Comparison of ENCODE assay signal across 9 cellular contexts in genomic region chr14:51219473-51220448, GRCh38. TPM values are rescaled to one million over a fixed set of nuclear protein-coding genes. Genes with fewer than 3 reads are reported as not detected.
A peak's percentile ranks its signal among the peaks of the same experiment; 100 is the strongest.
DNase-seq lines count a peak whose midpoint lies in the region; ATAC-seq, FAIRE-seq and TF ChIP-seq lines count a peak whose summit lies in the region.
"Had no signal": no experiment of that assay in that cellular context is flagged by ENCODE, and none has a peak within 500 bp of the region (broad histone marks: within the 10 kb centered on the region; RNA-seq: fewer than 3 reads in every experiment).

No MANE protein-coding gene starts in this region.

- peak; percentile 85 for TF ChIP-seq CTCF in D721Med (IDR thresholded peaks at IDR 0.05; ENCODE audit: insufficient read depth, missing control alignments)
- peak; percentile 50 for TF ChIP-seq CTCF in LNCaP clone FGC (IDR thresholded peaks at IDR 0.05; ENCODE audit: control insufficient read depth, extremely low read depth, insufficient read depth)
- TF ChIP-seq CTCF in WTC11 (IDR thresholded peaks at IDR 0.05), result peak; percentile 29; the same call in 1 of the 2 replicates

- CTCF ChIA-PET in WTC11 (lab: Charles Lee), result interaction anchor here (0.6 to 0.7 kb wide), 2 partner anchors 126 to 180 kb away, joined by 3 read pairs; no protein-coding TSS in a partner anchor

- intact Hi-C loops in activated T-helper 2 cell treated with anti-CD3 and anti-CD28 coated beads, Interferon-gamma antibody, Interleukin-2, Interleukin-4, amounts not matched to agents 10 μg/mL and 5 μg/mL and 100 μg/mL, durations not matched to agents 14 hours and 24 hours and 36 hours (cut with micrococcal nuclease), result no loop called here

- H3K9me3 Mint-ChIP-seq in WTC11, result peaks cover 30% of the 10 kb centered on the region
- no peaks in the 10 kb centered on the region for H3K9me3 Mint-ChIP-seq in activated T-helper 2 cell treated with anti-CD3 and anti-CD28 coated beads, Interferon-gamma antibody, Interleukin-2, Interleukin-4, amounts not matched to agents 10 μg/mL and 5 μg/mL and 100 μg/mL, durations not matched to agents 14 hours and 24 hours and 36 hours

- no peak overlapping the region for H3K4me3 ChIP-seq in LNCaP clone FGC (ENCODE audit: low read depth, low read length)

- H3K4me1 Mint-ChIP-seq in WTC11, result no peaks in the 10 kb centered on the region
- no peaks in the 10 kb centered on the region for H3K4me1 Mint-ChIP-seq in activated T-helper 2 cell treated with anti-CD3 and anti-CD28 coated beads, Interferon-gamma antibody, Interleukin-2, Interleukin-4, amounts not matched to agents 10 μg/mL and 5 μg/mL and 100 μg/mL, durations not matched to agents 14 hours and 24 hours and 36 hours (ENCODE audit: low read depth)
- H3K4me1 Mint-ChIP-seq: naive B cell had no signal

- H3K27ac Mint-ChIP-seq in WTC11, result no peak overlapping the region
- no peak overlapping the region for H3K27ac Mint-ChIP-seq in activated T-helper 2 cell treated with anti-CD3 and anti-CD28 coated beads, Interferon-gamma antibody, Interleukin-2, Interleukin-4, amounts not matched to agents 10 μg/mL and 5 μg/mL and 100 μg/mL, durations not matched to agents 14 hours and 24 hours and 36 hours
- H3K27ac Mint-ChIP-seq: naive B cell had no signal

- DNase-seq in D721Med (ENCODE audit: insufficient read length, low spot score) (no peak), LNCaP clone FGC (ENCODE audit: low read depth) (no peak), WTC11 (ENCODE audit: low spot score) (no peak), left kidney (ENCODE audit: low read depth, low spot score) (peak; percentile 61), 8988T (no peak)
- DNase-seq in activated effector memory CD4-positive, alpha-beta T cell treated with Interleukin-2 at 50 U/mL for 16 hours, result no peak
- no peak for DNase-seq in activated T-helper 2 cell treated with anti-CD3 and anti-CD28 coated beads, Interferon-gamma antibody, Interleukin-2, Interleukin-4, amounts not matched to agents 10 μg/mL and 5 μg/mL and 100 μg/mL, durations not matched to agents 14 hours and 24 hours and 36 hours (ENCODE audit: low spot score)
- DNase-seq: naive B cell had no signal

- peak; percentile 92 for FAIRE-seq in D721Med (lab: Jason Lieb, UNC)

- H3K4me3 Mint-ChIP-seq in WTC11, result no peak overlapping the region
- no peak overlapping the region for H3K4me3 Mint-ChIP-seq in activated T-helper 2 cell treated with anti-CD3 and anti-CD28 coated beads, Interferon-gamma antibody, Interleukin-2, Interleukin-4, amounts not matched to agents 10 μg/mL and 5 μg/mL and 100 μg/mL, durations not matched to agents 14 hours and 24 hours and 36 hours (ENCODE audit: low read depth)
- H3K4me3 Mint-ChIP-seq: naive B cell had no signal

- ATAC-seq in WTC11, result no peak
- no peak for ATAC-seq in GM19455 (IDR thresholded peaks at IDR 0.05; ENCODE audit: unreplicated experiment)

- H3K27me3 Mint-ChIP-seq in WTC11 (ENCODE audit: low read depth), result no peaks in the 10 kb centered on the region
- H3K27me3 Mint-ChIP-seq in activated T-helper 2 cell treated with anti-CD3 and anti-CD28 coated beads, Interferon-gamma antibody, Interleukin-2, Interleukin-4, amounts not matched to agents 10 μg/mL and 5 μg/mL and 100 μg/mL, durations not matched to agents 14 hours and 24 hours and 36 hours (ENCODE audit: low read depth), result peaks cover 7% of the 10 kb centered on the region
- H3K27me3 Mint-ChIP-seq: naive B cell had no signal

- H3K36me3 Mint-ChIP-seq in WTC11, result peaks cover 27% of the 10 kb centered on the region
- no peaks in the 10 kb centered on the region for H3K36me3 Mint-ChIP-seq in activated T-helper 2 cell treated with anti-CD3 and anti-CD28 coated beads, Interferon-gamma antibody, Interleukin-2, Interleukin-4, amounts not matched to agents 10 μg/mL and 5 μg/mL and 100 μg/mL, durations not matched to agents 14 hours and 24 hours and 36 hours (ENCODE audit: low read depth)

- POLR2A ChIA-PET in WTC11 (lab: Charles Lee), result no interaction called here

TF ChIP-seq in WTC11, 78 proteins besides CTCF, POLR2A, EP300 and RAD21 (continues in another document):
- no peak for TF ChIP-seq HMGA2 (CRISPR knock-in tag; IDR thresholded peaks at IDR 0.05)
- no peak for TF ChIP-seq ZNF138 (CRISPR knock-in tag; conservative IDR thresholded peaks at IDR 0.05)
- TF ChIP-seq ZNF396 (CRISPR knock-in tag; IDR thresholded peaks at IDR 0.05; ENCODE audit: borderline replicate concordance), result no peak
- TF ChIP-seq, protein P1, sequence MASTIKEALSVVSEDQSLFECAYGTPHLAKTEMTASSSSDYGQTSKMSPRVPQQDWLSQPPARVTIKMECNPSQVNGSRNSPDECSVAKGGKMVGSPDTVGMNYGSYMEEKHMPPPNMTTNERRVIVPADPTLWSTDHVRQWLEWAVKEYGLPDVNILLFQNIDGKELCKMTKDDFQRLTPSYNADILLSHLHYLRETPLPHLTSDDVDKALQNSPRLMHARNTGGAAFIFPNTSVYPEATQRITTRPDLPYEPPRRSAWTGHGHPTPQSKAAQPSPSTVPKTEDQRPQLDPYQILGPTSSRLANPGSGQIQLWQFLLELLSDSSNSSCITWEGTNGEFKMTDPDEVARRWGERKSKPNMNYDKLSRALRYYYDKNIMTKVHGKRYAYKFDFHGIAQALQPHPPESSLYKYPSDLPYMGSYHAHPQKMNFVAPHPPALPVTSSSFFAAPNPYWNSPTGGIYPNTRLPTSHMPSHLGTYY (CRISPR knock-in tag; IDR thresholded peaks at IDR 0.05), result no peak
- no peak for TF ChIP-seq ARID4B (CRISPR knock-in tag; IDR thresholded peaks at IDR 0.05; ENCODE audit: borderline replicate concordance)
- TF ChIP-seq TCF7 (CRISPR knock-in tag; IDR thresholded peaks at IDR 0.05; ENCODE audit: low read depth), result no peak
- TF ChIP-seq EMX1 (CRISPR knock-in tag; IDR thresholded peaks at IDR 0.05), result no peak
- no peak for TF ChIP-seq SMAD3 (CRISPR knock-in tag; IDR thresholded peaks at IDR 0.05; ENCODE audit: borderline replicate concordance)
- TF ChIP-seq ZMAT4 (CRISPR knock-in tag; IDR thresholded peaks at IDR 0.05), result no peak
- TF ChIP-seq PRRX2 (CRISPR knock-in tag; IDR thresholded peaks at IDR 0.05), result no peak
- TF ChIP-seq, protein P2, sequence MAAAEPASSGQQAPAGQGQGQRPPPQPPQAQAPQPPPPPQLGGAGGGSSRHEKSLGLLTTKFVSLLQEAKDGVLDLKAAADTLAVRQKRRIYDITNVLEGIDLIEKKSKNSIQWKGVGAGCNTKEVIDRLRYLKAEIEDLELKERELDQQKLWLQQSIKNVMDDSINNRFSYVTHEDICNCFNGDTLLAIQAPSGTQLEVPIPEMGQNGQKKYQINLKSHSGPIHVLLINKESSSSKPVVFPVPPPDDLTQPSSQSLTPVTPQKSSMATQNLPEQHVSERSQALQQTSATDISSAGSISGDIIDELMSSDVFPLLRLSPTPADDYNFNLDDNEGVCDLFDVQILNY (CRISPR knock-in tag; IDR thresholded peaks at IDR 0.05), result no peak
- TF ChIP-seq FOXK1 (CRISPR knock-in tag; IDR thresholded peaks at IDR 0.05), result no peak
- TF ChIP-seq TEAD1 (CRISPR knock-in tag; IDR thresholded peaks at IDR 0.05), result no peak
- TF ChIP-seq, protein P3, sequence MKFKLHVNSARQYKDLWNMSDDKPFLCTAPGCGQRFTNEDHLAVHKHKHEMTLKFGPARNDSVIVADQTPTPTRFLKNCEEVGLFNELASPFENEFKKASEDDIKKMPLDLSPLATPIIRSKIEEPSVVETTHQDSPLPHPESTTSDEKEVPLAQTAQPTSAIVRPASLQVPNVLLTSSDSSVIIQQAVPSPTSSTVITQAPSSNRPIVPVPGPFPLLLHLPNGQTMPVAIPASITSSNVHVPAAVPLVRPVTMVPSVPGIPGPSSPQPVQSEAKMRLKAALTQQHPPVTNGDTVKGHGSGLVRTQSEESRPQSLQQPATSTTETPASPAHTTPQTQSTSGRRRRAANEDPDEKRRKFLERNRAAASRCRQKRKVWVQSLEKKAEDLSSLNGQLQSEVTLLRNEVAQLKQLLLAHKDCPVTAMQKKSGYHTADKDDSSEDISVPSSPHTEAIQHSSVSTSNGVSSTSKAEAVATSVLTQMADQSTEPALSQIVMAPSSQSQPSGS (CRISPR knock-in tag; IDR thresholded peaks at IDR 0.05; ENCODE audit: borderline replicate concordance, low read depth), result no peak

RNA-seq across cellular contexts. Expression of gene TMX1, which starts 20.3 kb away (rescaled TPM):
- total RNA-seq in WTC11 (2021), result 40.9 to 43.2 TPM (median 42.6 TPM) in 3 replicates
- total RNA-seq in activated T-helper 2 cell treated with anti-CD3 and anti-CD28 coated beads, Interferon-gamma antibody, Interleukin-2, Interleukin-4, amounts not matched to agents 10 μg/mL and 5 μg/mL and 100 μg/mL, durations not matched to agents 14 hours and 24 hours and 36 hours, result 55.1 and 55.2 TPM in 2 replicates

Comparison
In these comparisons a context has a peak if more than half of its experiments do, and no peak if none do; other contexts are left out.
1. CTCF ChIP-seq: peak in every context shown above with its lines; median percentile 85 in D721Med; 50 in LNCaP clone FGC; 29 in WTC11.